Comparison of ENCODE assay signal across 8 cellular contexts in the genomic region with DNA sequence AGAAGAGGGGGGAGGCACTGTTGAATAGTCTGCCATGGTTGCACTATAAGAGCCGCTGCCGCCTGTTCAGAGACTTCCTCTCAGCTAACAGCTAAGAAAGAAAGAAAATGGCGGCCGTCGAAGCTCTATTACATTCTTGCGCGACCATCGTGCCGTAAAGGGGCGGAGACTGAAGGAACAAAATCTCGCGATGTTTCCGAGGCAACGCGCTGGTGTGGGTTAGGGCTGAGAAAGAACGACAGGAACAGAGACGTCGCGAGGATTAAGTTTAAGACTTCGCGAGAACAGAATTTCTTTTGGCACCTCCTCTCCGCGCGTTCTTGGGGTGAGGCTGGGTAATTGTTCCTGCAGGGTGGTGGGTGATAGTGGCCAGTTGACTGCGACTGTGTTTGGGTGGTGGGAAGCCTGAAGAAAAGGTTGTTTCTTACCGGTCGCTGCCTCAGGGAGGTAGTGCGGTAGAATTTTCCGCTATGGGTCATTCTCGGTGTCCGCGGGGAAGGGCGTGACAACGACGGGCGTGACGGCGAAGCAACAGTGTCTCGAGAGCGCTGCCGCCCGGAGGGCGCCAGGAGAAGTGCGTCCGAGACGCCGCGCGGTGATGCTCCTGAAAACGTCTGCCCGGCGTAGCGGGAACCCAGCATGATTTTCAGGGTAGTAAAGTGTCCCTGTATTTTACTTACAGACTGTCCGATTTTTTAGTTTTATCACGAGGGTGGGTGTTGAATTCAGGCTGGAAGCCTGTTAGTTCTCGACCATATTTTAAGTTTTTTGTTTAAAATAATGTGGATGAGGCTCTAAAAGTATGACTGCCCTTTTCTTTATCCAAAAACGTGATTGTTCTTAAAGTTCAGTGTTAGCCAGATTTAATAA. TPM values are rescaled to one million over a fixed set of nuclear protein-coding genes. Genes with fewer than 3 reads are reported as not detected.
A peak's percentile ranks its signal among the peaks of the same experiment; 100 is the strongest.
DNase-seq lines count a peak whose midpoint lies in the region; ATAC-seq and TF ChIP-seq lines count a peak whose summit lies in the region.

A gene with protein sequence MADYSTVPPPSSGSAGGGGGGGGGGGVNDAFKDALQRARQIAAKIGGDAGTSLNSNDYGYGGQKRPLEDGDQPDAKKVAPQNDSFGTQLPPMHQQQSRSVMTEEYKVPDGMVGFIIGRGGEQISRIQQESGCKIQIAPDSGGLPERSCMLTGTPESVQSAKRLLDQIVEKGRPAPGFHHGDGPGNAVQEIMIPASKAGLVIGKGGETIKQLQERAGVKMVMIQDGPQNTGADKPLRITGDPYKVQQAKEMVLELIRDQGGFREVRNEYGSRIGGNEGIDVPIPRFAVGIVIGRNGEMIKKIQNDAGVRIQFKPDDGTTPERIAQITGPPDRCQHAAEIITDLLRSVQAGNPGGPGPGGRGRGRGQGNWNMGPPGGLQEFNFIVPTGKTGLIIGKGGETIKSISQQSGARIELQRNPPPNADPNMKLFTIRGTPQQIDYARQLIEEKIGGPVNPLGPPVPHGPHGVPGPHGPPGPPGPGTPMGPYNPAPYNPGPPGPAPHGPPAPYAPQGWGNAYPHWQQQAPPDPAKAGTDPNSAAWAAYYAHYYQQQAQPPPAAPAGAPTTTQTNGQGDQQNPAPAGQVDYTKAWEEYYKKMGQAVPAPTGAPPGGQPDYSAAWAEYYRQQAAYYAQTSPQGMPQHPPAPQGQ (minus strand): TSS at position 104 of the 870 bp plus-strand sequence. CDS start 68 bp downstream, at position 36.

- no peaks in the 10 kb centered on the region for H3K27me3 ChIP-seq in right cardiac atrium (ENCODE audit: control insufficient read depth, insufficient read depth)
- H3K27me3 ChIP-seq in aorta (ENCODE audit: control insufficient read depth in 1 of 2, insufficient read depth in 2 of 2, low read length in 1 of 2), result no peaks in the 10 kb centered on the region

- DNase-seq in GM13977 (ENCODE audit: low spot score) (peak; percentile 86), NCI-H146 treated with DMSO at 0.1 percent for 48 hours (lab: John Stamatoyannopoulos, UW; ENCODE audit: unreplicated experiment) (peak; percentile 96), right cardiac atrium (peak; percentile 93 to 96 (median 96)), putamen (ENCODE audit: low spot score) (peak; percentile 95), aorta (peak; percentile 96)

- peak; percentile 82 for TF ChIP-seq CTCF in GM13977 (IDR thresholded peaks at IDR 0.05; ENCODE audit: extremely low read depth, insufficient read depth, missing control alignments)

- intact Hi-C loops in T-helper 1 cell treated with Interleukin-12 subunit alpha and Interleukin-12 subunit beta and Interleukin-4 antibody, amounts not matched to agents 30 ng/mL and 1 ng/mL, for 36 hours (cut with micrococcal nuclease), result loop anchor here (1.0 to 10.0 kb wide), 10 partner anchors 9 to 760 kb away; a partner anchor contains a TSS
- intact Hi-C loops in right cardiac atrium (cut with DNase I), result loop anchor here in 3 of 4 donors (2.0 to 10.0 kb wide), 2 partner anchors 134 to 136 kb away; no protein-coding TSS in a partner anchor
- intact Hi-C loops in aorta (cut with DNase I), result loop anchor here (1.0 to 5.0 kb wide), 2 partner anchors 25 to 133 kb away; a partner anchor contains a TSS

- in situ Hi-C loops in GM13977 (cut with MboI; ENCODE audit: low pct_unique_long_range_greater_than_20kb, low sequenced_read_pairs, unreplicated experiment), result no loop called here

- H3K9me3 ChIP-seq in right cardiac atrium (ENCODE audit: control insufficient read depth, low read length) (no peaks in the 10 kb centered on the region), aorta (ENCODE audit: control insufficient read depth, low read length) (no peaks in the 10 kb centered on the region)

- H3K4me3 ChIP-seq in right cardiac atrium (ENCODE audit: low read length) (peak within 1 kb of the TSS; percentile 95), aorta (ENCODE audit: low read length in 2 of 2) (peak within 1 kb of the TSS; percentile 96 to 100)

- ATAC-seq in HG02884 (IDR thresholded peaks at IDR 0.05; ENCODE audit: unreplicated experiment) (peak; percentile 68), right cardiac atrium (peak; percentile 94 to 95), aorta (ENCODE audit: low FRiP score) (peak; percentile 98)

- H3K27ac ChIP-seq in angular gyrus (ENCODE audit: low read depth, low read length) (peak within 1 kb of the TSS; percentile 99), right cardiac atrium (ENCODE audit: low read length) (peak within 1 kb of the TSS; percentile 100), aorta (ENCODE audit: low read depth in 1 of 2, low read length in 2 of 2) (peak within 1 kb of the TSS; percentile 99)

- H3K36me3 ChIP-seq in aorta (ENCODE audit: control insufficient read depth in 1 of 2, insufficient read depth in 2 of 2, low read length in 1 of 2), result no peaks in the 10 kb centered on the region

- H3K4me1 ChIP-seq in right cardiac atrium (ENCODE audit: control insufficient read depth, insufficient read depth, low read length), result peaks cover 5% of the 10 kb centered on the region
- no peaks in the 10 kb centered on the region for H3K4me1 ChIP-seq in aorta (ENCODE audit: control insufficient read depth in 1 of 2, insufficient read depth in 2 of 2, low read length in 2 of 2)

- WGBS in right cardiac atrium, result under 1% methylated on average over 57 of the region's 57 CpGs
- 0% methylated on average over 57 of the region's 57 CpGs for WGBS in aorta, 2 donors

RNA-seq across cellular contexts. Expression of the gene that starts here (rescaled TPM):
- 205 and 213 TPM in 2 replicates for total RNA-seq in T-helper 1 cell treated with Interleukin-12 subunit alpha and Interleukin-12 subunit beta and Interleukin-4 antibody, amounts not matched to agents 30 ng/mL and 1 ng/mL, for 36 hours
- total RNA-seq in right cardiac atrium (10 to 100 TPM; 57.6 to 73.0 (median 58.9) TPM), aorta (100 to 1,000 TPM; 101 to 142 TPM)
- polyA plus RNA-seq in right cardiac atrium (39.5 TPM), aorta (10 to 100 TPM; 18.3 to 57.1 TPM)

Comparison
In these comparisons a context has a peak if more than half of its experiments do, and no peak if none do; other contexts are left out.
1. Peak in every context shown above with its lines: DNase-seq, ATAC-seq, H3K4me3 ChIP-seq and H3K27ac ChIP-seq.